Comparison of ENCODE assay signal across 8 cellular contexts in the genomic region with DNA sequence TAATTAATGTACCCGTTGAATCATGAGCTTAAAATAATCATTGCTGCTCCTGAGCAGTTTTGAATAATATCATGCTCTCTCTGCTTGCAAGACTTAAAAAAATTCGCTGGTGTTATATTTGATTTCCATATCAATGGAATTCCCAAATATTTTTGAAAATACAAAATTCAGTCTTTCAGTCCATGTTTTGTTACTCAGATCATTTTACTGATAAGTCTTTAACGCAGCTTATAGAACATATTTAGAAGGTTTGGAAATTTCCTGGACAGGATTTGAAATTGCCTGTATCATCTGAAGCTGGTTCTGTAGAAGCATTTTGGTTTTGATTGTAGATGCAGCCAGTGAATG. TPM values are rescaled to one million over a fixed set of nuclear protein-coding genes. Genes with fewer than 3 reads are reported as not detected.
DNase-seq lines count a peak whose midpoint lies in the region; ATAC-seq, FAIRE-seq and TF ChIP-seq lines count a peak whose summit lies in the region.

No MANE protein-coding gene starts in this region.

- no peaks in the 10 kb centered on the region for H3K27me3 Mint-ChIP-seq in activated naive CD4-positive, alpha-beta T cell treated with anti-CD3 and anti-CD28 coated beads for 36 hours (ENCODE audit: low read depth)
- H3K27me3 Mint-ChIP-seq in type B pancreatic cell = peaks cover 82% of the 10 kb centered on the region

- no peak overlapping the region for H2AFZ ChIP-seq in GM12878 (ENCODE audit: control insufficient read depth, low read depth, low read length)

- POLR2A ChIA-PET in GM12878 (lab: Charles Lee) = interaction anchor here (0.6 to 3.3 kb wide), 10 partner anchors 9 to 59 kb away, joined by 3 to 28 read pairs (median 9); no protein-coding TSS in a partner anchor

- no peak for TF ChIP-seq EP300 in GM12878 (IDR thresholded peaks at IDR 0.05; ENCODE audit: borderline replicate concordance in 1 of 2, control insufficient read depth in 1 of 2, low read depth in 2 of 2, low read length in 2 of 2)

- FAIRE-seq in GM12878 (lab: Jason Lieb, UNC) = no peak

- H3K4me1 Mint-ChIP-seq in activated naive CD4-positive, alpha-beta T cell treated with anti-CD3 and anti-CD28 coated beads for 36 hours (ENCODE audit: low read depth) = peaks cover 57% of the 10 kb centered on the region
- H3K4me1 Mint-ChIP-seq in type B pancreatic cell (ENCODE audit: unreplicated experiment) = peaks cover 14% of the 10 kb centered on the region

- SMC1A ChIA-PET in GM12878 (lab: Charles Lee; ENCODE audit: uncharacterized antibody, unreplicated experiment) = interaction anchor here (0.5 to 3.4 kb wide), 23 partner anchors 8 to 1033 kb away, joined by 3 to 77 read pairs (median 5); a partner anchor contains a TSS

- in situ Hi-C loops in GM12878 (cut with MboI) = no loop called here

- H3K36me3 ChIP-seq in GM12878 (ENCODE audit: control insufficient read depth in 2 of 2, insufficient read depth in 2 of 2, low read length in 1 of 2) (no peaks in the 10 kb centered on the region; a peak in 1 of 4 replicates), lower lobe of right lung (no peaks in the 10 kb centered on the region), body of pancreas (replicated peaks in 1 of 2; ENCODE audit: insufficient read depth in 1 of 2, low read depth in 2 of 2) (no peaks in the 10 kb centered on the region), colonic mucosa (no peaks in the 10 kb centered on the region)

- H3K4me1 ChIP-seq in GM12878 (ENCODE audit: control insufficient read depth, insufficient read depth, low read length) (peaks cover 2% of the 10 kb centered on the region; the same call in 1 of the 2 replicates), lower lobe of right lung (peaks cover 30% of the 10 kb centered on the region), body of pancreas (peaks cover 29% of the 10 kb centered on the region), colonic mucosa (peaks cover 11% of the 10 kb centered on the region)

- RAD21 ChIA-PET in GM12878 (lab: Charles Lee; ENCODE audit: unreplicated experiment) = interaction anchor here (0.7 to 3.4 kb wide), 13 partner anchors 9 to 106 kb away, joined by 3 to 52 read pairs (median 6); no protein-coding TSS in a partner anchor

- no peaks in the 10 kb centered on the region for H4K20me1 ChIP-seq in GM12878 (ENCODE audit: control insufficient read depth, insufficient read depth)

- peak overlapping the region; percentile 78 for H3K4me3 Mint-ChIP-seq in activated naive CD4-positive, alpha-beta T cell treated with anti-CD3 and anti-CD28 coated beads for 36 hours
- H3K4me3 Mint-ChIP-seq in type B pancreatic cell = peak overlapping the region; percentile 87

- peaks cover 48% of the 10 kb centered on the region for H3K79me2 ChIP-seq in GM12878 (ENCODE audit: control insufficient read depth, insufficient read depth, low read length)

- ATAC-seq in GM12878 = no peak
- ATAC-seq in lower lobe of right lung = no peak
- no peak for ATAC-seq in body of pancreas

- H3K4me3 ChIP-seq in GM12878 = peak overlapping the region; percentile 90; the same call in 1 of the 2 replicates
- H3K4me3 ChIP-seq in lower lobe of right lung = peak overlapping the region; percentile 1
- H3K4me3 ChIP-seq in body of pancreas = no peak overlapping the region
- H3K4me3 ChIP-seq in colonic mucosa = no peak overlapping the region

- no TSS peak for BruUV-seq in GM12878 (replicated peaks; lab: Mats Ljungman, UMichigan)

- CTCF ChIA-PET in activated naive CD4-positive, alpha-beta T cell treated with anti-CD3 and anti-CD28 coated beads for 36 hours (lab: Charles Lee) = interaction anchor here (0.7 to 2.3 kb wide), 7 partner anchors 22 to 69 kb away, joined by 3 to 20 read pairs (median 3); no protein-coding TSS in a partner anchor
- CTCF ChIA-PET in GM12878 (lab: Yijun Ruan, JAX) = interaction anchor here (0.8 to 4.2 kb wide), 21 partner anchors 8 to 106 kb away, joined by 3 to 69 read pairs (median 6); no protein-coding TSS in a partner anchor

- H3K27ac Mint-ChIP-seq in activated naive CD4-positive, alpha-beta T cell treated with anti-CD3 and anti-CD28 coated beads for 36 hours = no peak overlapping the region
- peak overlapping the region; percentile 2 for H3K27ac Mint-ChIP-seq in type B pancreatic cell

- WGBS in GM12878 (ENCODE audit: insufficient coverage, insufficient replicate concordance, low lambda C conversion rate, missing lambda C conversion rate) = 39% methylated on average over 3 of the region's 3 CpGs
- WGBS in body of pancreas, 2 donors = 39 to 42% methylated on average over 3 of the region's 3 CpGs

- TF ChIP-seq CTCF in GM12878 (IDR thresholded peaks at IDR 0.05 in 2 of 3, conservative IDR thresholded peaks at IDR 0.05 in 1 of 3; ENCODE audit: control insufficient read depth in 2 of 3, extremely low read depth in 1 of 3, insufficient read depth in 1 of 3, low read depth in 3 of 3, low read length in 3 of 3) = no peak
- TF ChIP-seq CTCF in lower lobe of right lung (IDR thresholded peaks at IDR 0.05) = no peak
- no peak for TF ChIP-seq CTCF in type B pancreatic cell (conservative IDR thresholded peaks at IDR 0.05)
- no peak for TF ChIP-seq CTCF in body of pancreas (IDR thresholded peaks at IDR 0.05)
- TF ChIP-seq CTCF in colonic mucosa (IDR thresholded peaks at IDR 0.05) = no peak

- H3K9me3 ChIP-seq in GM12878 (replicated peaks; ENCODE audit: control insufficient read depth, insufficient read depth, low read length) (no peaks in the 10 kb centered on the region), lower lobe of right lung (no peaks in the 10 kb centered on the region), body of pancreas (no peaks in the 10 kb centered on the region), colonic mucosa (no peaks in the 10 kb centered on the region)

- peaks cover 0 to 6% of the 10 kb centered on the region in 2 experiments; a peak in 1 of 4 replicates for H3K27me3 ChIP-seq in GM12878 (replicated peaks in 1 of 2; ENCODE audit: control insufficient read depth in 2 of 2, insufficient read depth in 2 of 2, low read length in 1 of 2)
- H3K27me3 ChIP-seq in lower lobe of right lung (ENCODE audit: low read depth) = peaks cover 10% of the 10 kb centered on the region
- no peaks in the 10 kb centered on the region for H3K27me3 ChIP-seq in body of pancreas
- no peaks in the 10 kb centered on the region for H3K27me3 ChIP-seq in colonic mucosa

- intact Hi-C loops in activated naive CD4-positive, alpha-beta T cell treated with anti-CD3 and anti-CD28 coated beads for 36 hours (cut with micrococcal nuclease) = loop anchor here (5.0 kb wide), 2 partner anchors 38 to 607 kb away; a partner anchor contains a TSS
- intact Hi-C loops in GM12878 (cut with micrococcal nuclease; ENCODE audit: unreplicated experiment) = loop anchor here (2.0 kb wide), 2 partner anchors 37 to 55 kb away; no protein-coding TSS in a partner anchor
- intact Hi-C loops in lower lobe of right lung (cut with DNase I) = no loop called here
- intact Hi-C loops in body of pancreas (cut with DNase I) = no loop called here
- intact Hi-C loops in colonic mucosa (cut with DNase I) = no loop called here

- TF ChIP-seq POLR2A in GM12878 (IDR thresholded peaks at IDR 0.05; ENCODE audit: low read depth, low read length) (no peak), body of pancreas (IDR thresholded peaks at IDR 0.05) (no peak)

- no peak for DNase-seq in activated naive CD4-positive, alpha-beta T cell treated with anti-CD3 and anti-CD28 coated beads for 36 hours
- DNase-seq in activated naive CD4-positive, alpha-beta T cell treated with Interleukin-2 at 50 U/mL for 16 hours = no peak
- DNase-seq in GM12878 (ENCODE audit: low read depth, low spot score) (no peak), lower lobe of right lung (no peak), type B pancreatic cell (ENCODE audit: extremely low spot score, unreplicated experiment) (no peak), body of pancreas (no peak), colonic mucosa (no peak), NCI-H1105 treated with DMSO at 0.1 percent for 48 hours (lab: John Stamatoyannopoulos, UW) (no peak)

- no peak overlapping the region for H3K9ac ChIP-seq in GM12878 (ENCODE audit: control insufficient read depth, insufficient read depth, low read length)
- no peak overlapping the region for H3K9ac ChIP-seq in colonic mucosa (ENCODE audit: low read depth in 2 of 2, low read length in 2 of 2)

- no peaks in the 10 kb centered on the region for H3K36me3 Mint-ChIP-seq in activated naive CD4-positive, alpha-beta T cell treated with anti-CD3 and anti-CD28 coated beads for 36 hours (ENCODE audit: low read depth)
- H3K36me3 Mint-ChIP-seq in type B pancreatic cell = no peaks in the 10 kb centered on the region

- H3K4me2 ChIP-seq in GM12878 (ENCODE audit: control insufficient read depth, insufficient read depth) = peak overlapping the region; percentile 87

- H3K9me3 Mint-ChIP-seq in activated naive CD4-positive, alpha-beta T cell treated with anti-CD3 and anti-CD28 coated beads for 36 hours = no peaks in the 10 kb centered on the region
- no peaks in the 10 kb centered on the region for H3K9me3 Mint-ChIP-seq in type B pancreatic cell

- H3K27ac ChIP-seq in GM12878 (ENCODE audit: control insufficient read depth, insufficient read depth) = no peak overlapping the region
- H3K27ac ChIP-seq in lower lobe of right lung = no peak overlapping the region
- H3K27ac ChIP-seq in body of pancreas = no peak overlapping the region
- no peak overlapping the region for H3K27ac ChIP-seq in colonic mucosa

- no peak for TF ChIP-seq RAD21 in GM12878 (IDR thresholded peaks at IDR 0.05; ENCODE audit: insufficient read depth, low read depth, low read length)

RNA-seq across cellular contexts. Expression of a gene that starts 1.9 kb away (rescaled TPM):
- total RNA-seq in activated naive CD4-positive, alpha-beta T cell treated with anti-CD3 and anti-CD28 coated beads for 36 hours = 10 to 100 TPM; 28.2 to 29.0 TPM
- 66.1 and 72.4 TPM in 2 replicates for total RNA-seq in GM12878 (2013; cell fraction: nucleolus; rRNA removed)
- total RNA-seq in GM12878 (2014; rRNA removed) (11.3 and 13.0 TPM in 2 replicates), GM12878 (2014; rRNA removed; fragmentation: Illumina TruSeq; extraction: Trizol) (13.8 and 15.4 TPM in 2 replicates), GM12878 (2021) (11.6 and 13.4 TPM in 2 replicates), lower lobe of right lung (25.2 TPM), type B pancreatic cell (ENCODE audit: low replicate concordance) (7.3 and 9.5 TPM in 2 replicates), body of pancreas (10 to 100 TPM; 19.5 to 35.3 TPM), colonic mucosa (10 to 100 TPM in 1 of 2 donors, 1 to 10 TPM in 1; 10.0 to 14.6 TPM)
- polyA plus RNA-seq in GM12878 (2011; ENCODE audit: low read depth) = 18.1 TPM
- polyA plus RNA-seq in GM12878 (2011; rRNA removed) (40.6 and 48.9 TPM in 2 replicates), GM12878 (2014; fragmentation: Illumina TruSeq; extraction: Trizol) (16.1 and 23.7 TPM in 2 replicates), GM12878 (2014; fragmentation: Nextera tagmentation; extraction: Ambion mirVana) (1 to 10 TPM; 3.5 to 4.6 TPM), GM12878 (2014; rRNA removed) (15.4 and 17.5 TPM in 2 replicates), GM12878 (2016; fragmentation: Nextera tagmentation; extraction: Ambion mirVana) (10 to 100 TPM; 12.0 to 14.2 TPM)
- polyA plus RNA-seq in GM12878 (2011; cell fraction: cytosol; rRNA removed) = 15.6 and 17.6 TPM in 2 replicates
- polyA plus RNA-seq in GM12878 (2011; cell fraction: nucleus; rRNA removed) = 119 and 146 TPM in 2 replicates
- polyA plus RNA-seq in GM12878 (2012) = 7.4 and 7.7 TPM in 2 replicates
- polyA minus RNA-seq in GM12878 (2011; rRNA and poly(A)+ RNA removed) = 37.3 and 46.3 TPM in 2 replicates
- polyA minus RNA-seq in GM12878 (2011; cell fraction: cytosol; rRNA and poly(A)+ RNA removed) = 15.2 and 16.0 TPM in 2 replicates
- 55.7 and 73.1 TPM in 2 replicates for polyA minus RNA-seq in GM12878 (2011; cell fraction: nucleus; rRNA and poly(A)+ RNA removed)

Comparison
In these comparisons a context has a peak if more than half of its experiments do, and no peak if none do; other contexts are left out.
1. H3K4me3 ChIP-seq: peak in GM12878 (single experiment) and lower lobe of right lung (single experiment); none in body of pancreas (0 of 2) and colonic mucosa (single experiment).
2. intact Hi-C loops: an anchor here in activated naive CD4-positive, alpha-beta T cell treated with anti-CD3 and anti-CD28 coated beads for 36 hours (5.0 kb wide) and GM12878 (2.0 kb wide); none called in lower lobe of right lung, body of pancreas and colonic mucosa.